9 cellular contexts compared by ENCODE assay signal in genomic region chr1:7389201-7389785, GRCh38.
DNase-seq lines count a peak whose midpoint lies in the region; ATAC-seq and TF ChIP-seq lines count a peak whose summit lies in the region.
"Had no signal": no experiment of that assay in that cellular context is flagged by ENCODE, and none has a peak within 500 bp of the region (broad histone marks: within the 10 kb centered on the region; RNA-seq: fewer than 3 reads in every experiment).

No MANE protein-coding gene starts in this region.

- H3K27me3 Mint-ChIP-seq in activated CD4-positive, alpha-beta memory T cell treated with anti-CD3 and anti-CD28 coated beads, Interleukin-2, amount 10 ng/mL, durations not matched to agents 7 days and 5 days, result peaks cover 1% of the 10 kb centered on the region
- no peaks in the 10 kb centered on the region for H3K27me3 Mint-ChIP-seq in activated CD4-positive, alpha-beta memory T cell treated with anti-CD3 and anti-CD28 coated beads for 36 hours

- TF ChIP-seq CTCF in uterus (IDR thresholded peaks at IDR 0.05) (no peak), foreskin keratinocyte (conservative IDR thresholded peaks at IDR 0.05) (no peak), mammary epithelial cell (conservative IDR thresholded peaks at IDR 0.05 in 1 of 2, IDR thresholded peaks at IDR 0.05 in 1 of 2; ENCODE audit: extremely low read depth in 1 of 2, insufficient read depth in 1 of 2, low read depth in 1 of 2, low read length in 2 of 2) (no peak)

- H4K20me1 ChIP-seq in mammary epithelial cell (ENCODE audit: insufficient read depth, low read length), result no peaks in the 10 kb centered on the region

- no peak for ATAC-seq in foreskin keratinocyte
- no peak for ATAC-seq in GM19023 (IDR thresholded peaks at IDR 0.05; ENCODE audit: unreplicated experiment)

- H3K36me3 ChIP-seq in uterus, result no peaks in the 10 kb centered on the region
- no peaks in the 10 kb centered on the region for H3K36me3 ChIP-seq in mammary epithelial cell (ENCODE audit: insufficient read depth, low read length)

- H3K9me3 ChIP-seq in uterus, result no peaks in the 10 kb centered on the region
- no peaks in the 10 kb centered on the region for H3K9me3 ChIP-seq in mammary epithelial cell (replicated peaks; ENCODE audit: insufficient read depth, low read length)

- H2AFZ ChIP-seq in mammary epithelial cell (ENCODE audit: low read depth, low read length), result no peak overlapping the region

- H3K9ac ChIP-seq in mammary epithelial cell (ENCODE audit: insufficient read depth, low read length), result no peak overlapping the region

- H3K9me3 Mint-ChIP-seq in activated CD4-positive, alpha-beta memory T cell treated with anti-CD3 and anti-CD28 coated beads, Interleukin-2, amount 10 ng/mL, durations not matched to agents 7 days and 5 days, result no peaks in the 10 kb centered on the region
- H3K9me3 Mint-ChIP-seq in activated CD4-positive, alpha-beta memory T cell treated with anti-CD3 and anti-CD28 coated beads for 36 hours, result no peaks in the 10 kb centered on the region

- no peaks in the 10 kb centered on the region for H3K36me3 Mint-ChIP-seq in activated CD4-positive, alpha-beta memory T cell treated with anti-CD3 and anti-CD28 coated beads, Interleukin-2, amount 10 ng/mL, durations not matched to agents 7 days and 5 days (ENCODE audit: low read depth)
- H3K36me3 Mint-ChIP-seq in activated CD4-positive, alpha-beta memory T cell treated with anti-CD3 and anti-CD28 coated beads for 36 hours, result no peaks in the 10 kb centered on the region

- H3K27ac Mint-ChIP-seq in activated CD4-positive, alpha-beta memory T cell treated with anti-CD3 and anti-CD28 coated beads, Interleukin-2, amount 10 ng/mL, durations not matched to agents 7 days and 5 days, result no peak overlapping the region
- no peak overlapping the region for H3K27ac Mint-ChIP-seq in activated CD4-positive, alpha-beta memory T cell treated with anti-CD3 and anti-CD28 coated beads for 36 hours

- H3K4me3 Mint-ChIP-seq in activated CD4-positive, alpha-beta memory T cell treated with anti-CD3 and anti-CD28 coated beads, Interleukin-2, amount 10 ng/mL, durations not matched to agents 7 days and 5 days, result no peak overlapping the region
- no peak overlapping the region for H3K4me3 Mint-ChIP-seq in activated CD4-positive, alpha-beta memory T cell treated with anti-CD3 and anti-CD28 coated beads for 36 hours

- BruUV-seq in mammary epithelial cell (replicated peaks; lab: Mats Ljungman, UMichigan), result no TSS peak

- POLR2A ChIA-PET in activated CD4-positive, alpha-beta memory T cell treated with anti-CD3 and anti-CD28 coated beads, Interleukin-2, amount 10 ng/mL, durations not matched to agents 7 days and 5 days (lab: Charles Lee), result no interaction called here
- POLR2A ChIA-PET in activated CD4-positive, alpha-beta memory T cell treated with anti-CD3 and anti-CD28 coated beads for 36 hours (lab: Charles Lee), result no interaction called here

- CTCF ChIA-PET in activated CD4-positive, alpha-beta memory T cell treated with anti-CD3 and anti-CD28 coated beads, Interleukin-2, amount 10 ng/mL, durations not matched to agents 7 days and 5 days (lab: Charles Lee), result no interaction called here
- CTCF ChIA-PET in activated CD4-positive, alpha-beta memory T cell treated with anti-CD3 and anti-CD28 coated beads for 36 hours (lab: Charles Lee), result no interaction called here
- CTCF ChIA-PET in mammary epithelial cell (lab: Charles Lee; ENCODE audit: low non-redundant PET), result no interaction called here

- intact Hi-C loops in activated CD4-positive, alpha-beta memory T cell treated with anti-CD3 and anti-CD28 coated beads for 36 hours (cut with micrococcal nuclease), result no loop called here
- intact Hi-C loops in uterus (cut with DNase I; ENCODE audit: low total_unique reads) (no loop called here), mammary epithelial cell (cut with micrococcal nuclease) (no loop called here)

- H3K4me2 ChIP-seq in mammary epithelial cell (ENCODE audit: insufficient read depth, low read depth, low read length), result no peak overlapping the region

- DNase-seq in activated CD4-positive, alpha-beta memory T cell treated with anti-CD3 and anti-CD28 coated beads, Interleukin-2, amount 10 ng/mL, durations not matched to agents 7 days and 5 days, result peak; percentile 5
- DNase-seq in activated CD4-positive, alpha-beta memory T cell treated with anti-CD3 and anti-CD28 coated beads for 36 hours, result no peak
- peak; percentile 42 for DNase-seq in ecto neural progenitor cell (ENCODE audit: low spot score)
- DNase-seq in myocyte (ENCODE audit: low read depth), result peak; percentile 35
- DNase-seq in uterus, result no peak
- no peak for DNase-seq in foreskin keratinocyte
- no peak for DNase-seq in mammary epithelial cell
- DNase-seq: activated CD4-positive, CD25-positive, alpha-beta regulatory T cell treated with anti-CD3 and anti-CD28 coated beads, Interleukin-2, amount 50 U/mL, for 72 hours had no signal

- no peaks in the 10 kb centered on the region for H3K79me2 ChIP-seq in mammary epithelial cell (ENCODE audit: insufficient read depth, low read length)

- H3K4me1 ChIP-seq in uterus (peaks cover 0 to 18% of the 10 kb centered on the region in 2 donors), foreskin keratinocyte (no peaks in the 10 kb centered on the region), mammary epithelial cell (ENCODE audit: insufficient read depth, low read length) (no peaks in the 10 kb centered on the region)

- WGBS in mammary epithelial cell (ENCODE audit: low coverage, missing lambda C conversion rate), result 26% methylated on average over 8 of the region's 10 CpGs

- in situ Hi-C loops in mammary epithelial cell (cut with MboI; ENCODE audit: low sequenced_read_pairs in 2 of 2), result no loop called here

- no peaks in the 10 kb centered on the region for H3K27me3 ChIP-seq in uterus
- H3K27me3 ChIP-seq in foreskin keratinocyte, result peaks cover 16% of the 10 kb centered on the region
- no peaks in the 10 kb centered on the region for H3K27me3 ChIP-seq in mammary epithelial cell (ENCODE audit: insufficient read depth, low read length)

- H3K4me1 Mint-ChIP-seq in activated CD4-positive, alpha-beta memory T cell treated with anti-CD3 and anti-CD28 coated beads, Interleukin-2, amount 10 ng/mL, durations not matched to agents 7 days and 5 days, result no peaks in the 10 kb centered on the region
- H3K4me1 Mint-ChIP-seq in activated CD4-positive, alpha-beta memory T cell treated with anti-CD3 and anti-CD28 coated beads for 36 hours (ENCODE audit: low read depth), result no peaks in the 10 kb centered on the region

- H3K4me3 ChIP-seq in uterus, result no peak overlapping the region
- no peak overlapping the region for H3K4me3 ChIP-seq in mammary epithelial cell (replicated peaks in 1 of 3; ENCODE audit: insufficient read depth in 1 of 3, low read depth in 2 of 3, low read length in 3 of 3)

- H3K27ac ChIP-seq in uterus (peak overlapping the region; percentile 45 to 61), foreskin keratinocyte (no peak overlapping the region), mammary epithelial cell (ENCODE audit: insufficient read depth, low read depth, low read length) (no peak overlapping the region)

- dilution Hi-C loops in mammary epithelial cell (cut with HindIII; ENCODE audit: low sequenced_read_pairs), result no loop called here

- TF ChIP-seq POLR2A in uterus (IDR thresholded peaks at IDR 0.05), result no peak

Comparison
In these comparisons a context has a peak if more than half of its experiments do, and no peak if none do; other contexts are left out.
1. DNase-seq: peak in activated CD4-positive, alpha-beta memory T cell treated with anti-CD3 and anti-CD28 coated beads, Interleukin-2, amount 10 ng/mL, durations not matched to agents 7 days and 5 days (single experiment), ecto neural progenitor cell (single experiment) and myocyte (single experiment); none in activated CD4-positive, alpha-beta memory T cell treated with anti-CD3 and anti-CD28 coated beads for 36 hours (single experiment), uterus (0 of 2), foreskin keratinocyte (0 of 2) and mammary epithelial cell (single experiment).
2. H3K27ac ChIP-seq: peak in uterus (2 of 2); none in foreskin keratinocyte (single experiment) and mammary epithelial cell (single experiment).